Comparison of ENCODE assay signal across 13 cellular contexts in the genomic region with DNA sequence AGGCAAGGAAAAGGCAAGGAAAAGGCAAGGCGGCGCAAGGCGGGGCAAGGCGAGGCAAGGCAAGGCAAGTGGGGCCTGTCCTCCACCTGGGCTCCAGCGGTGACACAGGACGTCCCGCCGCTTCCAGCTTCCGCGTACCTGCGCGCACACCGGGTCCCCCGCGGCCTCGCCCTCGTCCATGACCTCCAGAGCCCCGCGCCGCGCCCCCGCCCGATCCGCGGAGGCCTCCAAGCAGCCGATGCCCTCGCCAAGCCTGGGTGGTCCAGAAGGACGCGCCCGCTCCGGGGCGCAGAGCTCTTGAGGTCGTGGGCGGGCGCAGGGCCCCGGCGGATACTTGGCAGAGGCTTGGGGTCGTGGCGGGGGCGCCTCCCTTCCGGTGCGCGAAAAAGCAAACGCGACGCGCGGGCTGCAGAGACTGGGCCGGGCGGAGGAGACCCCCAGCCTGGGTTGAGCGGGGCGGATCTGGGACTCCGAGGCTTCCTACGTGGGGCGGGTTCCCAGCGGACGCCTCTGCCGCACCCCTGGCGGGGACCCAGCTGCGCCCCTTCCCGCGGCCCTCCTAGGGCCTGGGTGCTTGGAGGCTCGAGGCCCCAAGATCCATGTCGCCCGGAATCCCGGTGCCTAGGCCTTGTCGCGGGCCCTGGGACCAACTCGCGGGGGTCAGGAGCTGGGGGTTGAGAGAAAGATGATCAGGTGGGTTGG.
A peak's percentile ranks its signal among the peaks of the same experiment; 100 is the strongest.
DNase-seq lines count a peak whose midpoint lies in the region; ATAC-seq and TF ChIP-seq lines count a peak whose summit lies in the region.
"Had no signal": no experiment of that assay in that cellular context is flagged by ENCODE, and none has a peak within 500 bp of the region (broad histone marks: within the 10 kb centered on the region; RNA-seq: fewer than 3 reads in every experiment).

No MANE protein-coding gene starts in this region.

- no peaks in the 10 kb centered on the region for H3K36me3 Mint-ChIP-seq in MCF 10A (ENCODE audit: insufficient read depth, unreplicated experiment)

- no peak for TF ChIP-seq POLR2A in breast epithelium (IDR thresholded peaks at IDR 0.05)

- BruUV-seq in MCF 10A (replicated peaks; lab: Mats Ljungman, UMichigan) = no TSS peak

- POLR2A ChIA-PET in MCF 10A (lab: Yijun Ruan, JAX) = no interaction called here

- TF ChIP-seq CTCF in breast epithelium (IDR thresholded peaks at IDR 0.05) (no peak), MCF 10A (IDR thresholded peaks at IDR 0.05; ENCODE audit: unreplicated experiment) (no peak), retinal pigment epithelial cell (conservative IDR thresholded peaks at IDR 0.05; ENCODE audit: low read depth, low read length) (no peak)

- H3K4me1 Mint-ChIP-seq in MCF 10A (ENCODE audit: insufficient read depth, unreplicated experiment) = no peaks in the 10 kb centered on the region

- H3K4me1 ChIP-seq in breast epithelium (peaks cover 0 to 3% of the 10 kb centered on the region in 2 donors), iPS-20b (ENCODE audit: insufficient read depth, low read length) (no peaks in the 10 kb centered on the region)

- DNase-seq in breast epithelium (ENCODE audit: low spot score in 2 of 2) (peak in 1 of 2 donors; percentile 13), MCF 10A (ENCODE audit: unreplicated experiment) (no peak), retinal pigment epithelial cell (ENCODE audit: low read depth) (no peak), NCI-H128 (lab: John Stamatoyannopoulos, UW; ENCODE audit: unreplicated experiment) (no peak)
- DNase-seq: activated CD4-positive, alpha-beta T cell treated with anti-CD3 and anti-CD28 coated beads, Interleukin-2, amount 50 U/mL, for 48 hours; activated naive CD4-positive, alpha-beta T cell treated with Interleukin-2 at 50 U/mL for 16 hours; NCI-H1694 treated with DMSO at 0.1 percent for 48 hours had no signal

- H3K4me3 ChIP-seq in breast epithelium = peak overlapping the region; percentile 29 to 60 (median 43)
- peak overlapping the region; percentile 52; the same call in 1 of the 2 replicates for H3K4me3 ChIP-seq in iPS-20b (ENCODE audit: low read length)
- H3K4me3 ChIP-seq in retinal pigment epithelial cell (ENCODE audit: low read length) = peak overlapping the region; percentile 8

- H3K4me3 Mint-ChIP-seq in MCF 10A (ENCODE audit: unreplicated experiment) = no peak overlapping the region
- H3K4me3 Mint-ChIP-seq: dendritic cell treated with granulocyte-macrophage colony-stimulating factor and Interleukin-4, amounts not matched to agents 40 ng/mL and 50 ng/mL, for 4 days; neural crest cell had no signal

- H3K27ac ChIP-seq in breast epithelium (no peak overlapping the region), iPS-20b (ENCODE audit: low read length) (no peak overlapping the region)

- intact Hi-C loops in breast epithelium (cut with DNase I; ENCODE audit: low total_unique reads) = no loop called here
- intact Hi-C loops in MCF 10A (cut with micrococcal nuclease) = no loop called here

- CTCF ChIA-PET in MCF 10A (lab: Yijun Ruan, JAX) = interaction anchor here (0.5 to 1.2 kb wide), 3 partner anchors 89 to 277 kb away, joined by 3 to 6 read pairs (median 5); no protein-coding TSS in a partner anchor

- H3K27me3 Mint-ChIP-seq in MCF 10A (ENCODE audit: insufficient read depth, unreplicated experiment) = no peaks in the 10 kb centered on the region

- H3K27ac Mint-ChIP-seq in MCF 10A (ENCODE audit: low read depth, unreplicated experiment) = no peak overlapping the region
- H3K27ac Mint-ChIP-seq: dendritic cell treated with granulocyte-macrophage colony-stimulating factor and Interleukin-4, amounts not matched to agents 40 ng/mL and 50 ng/mL, for 4 days had no signal

- ATAC-seq in GM21423 (IDR thresholded peaks at IDR 0.05; ENCODE audit: unreplicated experiment) (no peak), GM19324 (IDR thresholded peaks at IDR 0.05; ENCODE audit: low FRiP score, unreplicated experiment) (no peak), HG03045 (IDR thresholded peaks at IDR 0.05; ENCODE audit: unreplicated experiment) (no peak)

- H3K9me3 ChIP-seq in breast epithelium (no peaks in the 10 kb centered on the region), iPS-20b (ENCODE audit: insufficient read depth, low read depth, low read length) (no peaks in the 10 kb centered on the region)

- H3K27me3 ChIP-seq in breast epithelium = peaks cover 12 to 25% of the 10 kb centered on the region in 2 donors
- peaks cover 58% of the 10 kb centered on the region for H3K27me3 ChIP-seq in iPS-20b (ENCODE audit: insufficient read depth, low read length)

- H3K36me3 ChIP-seq in breast epithelium (no peaks in the 10 kb centered on the region), iPS-20b (ENCODE audit: insufficient read depth, low read depth, low read length) (no peaks in the 10 kb centered on the region)

- no peaks in the 10 kb centered on the region for H3K9me3 Mint-ChIP-seq in MCF 10A (ENCODE audit: unreplicated experiment)
- H3K9me3 Mint-ChIP-seq: dendritic cell treated with granulocyte-macrophage colony-stimulating factor and Interleukin-4, amounts not matched to agents 40 ng/mL and 50 ng/mL, for 4 days had no signal

- H3K9ac ChIP-seq in iPS-20b (ENCODE audit: low read depth, low read length) = no peak overlapping the region
